In the genomic region with DNA sequence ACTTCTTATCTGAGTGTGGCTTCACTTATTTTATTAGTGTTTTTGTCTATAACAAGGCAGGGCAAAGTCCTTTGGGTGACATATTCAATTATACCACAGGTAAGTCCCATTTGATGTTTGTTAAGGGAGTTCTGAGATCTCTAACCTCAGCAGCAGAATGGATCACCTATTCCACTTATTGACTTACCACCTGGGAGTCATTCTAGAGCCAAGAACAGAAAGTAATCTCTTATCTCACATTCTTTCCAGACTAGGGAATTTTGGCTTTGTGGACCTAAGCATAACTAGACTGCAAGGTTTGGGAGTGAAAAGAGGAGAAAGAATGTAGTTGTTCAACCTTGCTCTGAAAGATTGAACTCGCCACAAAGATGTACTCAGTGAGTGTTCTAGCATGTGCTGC, we compare ENCODE assay signal across 34 cellular contexts. TPM values are rescaled to one million over a fixed set of nuclear protein-coding genes. Genes with fewer than 3 reads are reported as not detected.
"Had no signal": no experiment of that assay in that cellular context is flagged by ENCODE, and none has a peak within 500 bp of the region (broad histone marks: within the 10 kb centered on the region; RNA-seq: fewer than 3 reads in every experiment).

No MANE protein-coding gene starts in this region.

- H3K9me3 ChIP-seq: esophagus muscularis mucosa, gastrocnemius medialis had no signal

- ATAC-seq: activated CD4-positive, CD25-positive, alpha-beta regulatory T cell treated with anti-CD3 and anti-CD28 coated beads, Interleukin-2, amount 50 U/mL, for 24 hours; activated CD8-positive, alpha-beta T cell treated with anti-CD3 and anti-CD28 coated beads for 36 hours; activated T-cell treated with anti-CD3 and anti-CD28 coated beads, Interleukin-2, amount 50 U/mL, for 4 hours; activated T-helper 17 cell treated with anti-CD3 and anti-CD28 coated beads, Interleukin-2, amount 50 U/mL, for 72 hours; effector memory CD8-positive, alpha-beta T cell; foreskin keratinocyte; gastrocnemius medialis; T-helper 17 cell had no signal

- H3K9me3 Mint-ChIP-seq: activated B cell treated with CpG ODN at 0.5 μM for 24 hours; activated CD8-positive, alpha-beta T cell treated with anti-CD3 and anti-CD28 coated beads for 36 hours; activated T-cell treated with anti-CD3 and anti-CD28 coated beads, Interleukin-2, amount 50 U/mL, for 4 hours; activated T-helper 17 cell treated with anti-CD3 and anti-CD28 coated beads, Interleukin-2, amount 50 U/mL, for 72 hours; effector memory CD8-positive, alpha-beta T cell; T-helper 2 cell treated with Interferon-gamma antibody and Interleukin-4, amounts not matched to agents 5 μg/mL and 100 μg/mL, for 36 hours had no signal

- H3K27ac ChIP-seq: esophagus muscularis mucosa, foreskin keratinocyte, gastrocnemius medialis, WERI-Rb-1 had no signal

- H3K27ac Mint-ChIP-seq: activated B cell treated with CpG ODN at 0.5 μM for 24 hours; activated CD8-positive, alpha-beta T cell treated with anti-CD3 and anti-CD28 coated beads for 36 hours; activated naive CD8-positive, alpha-beta T cell; activated T-helper 17 cell treated with anti-CD3 and anti-CD28 coated beads, Interleukin-2, amount 50 U/mL, for 72 hours; effector memory CD8-positive, alpha-beta T cell; T-helper 17 cell; T-helper 2 cell treated with Interferon-gamma antibody and Interleukin-4, amounts not matched to agents 5 μg/mL and 100 μg/mL, for 36 hours had no signal

- DNase-seq: activated B cell treated with CpG ODN at 0.5 μM for 24 hours; activated CD4-positive, alpha-beta T cell treated with anti-CD3 and anti-CD28 coated beads for 48 hours; activated CD4-positive, alpha-beta T cell treated with anti-CD3 and anti-CD28 coated beads, Interleukin-2, amount 50 U/mL, for 1 hour; activated CD4-positive, alpha-beta T cell treated with anti-CD3 and anti-CD28 coated beads, Interleukin-2, amount 50 U/mL, for 48 hours; activated CD8-positive, alpha-beta memory T cell treated with anti-CD3 and anti-CD28 coated beads for 24 hours; activated CD8-positive, alpha-beta T cell treated with anti-CD3 and anti-CD28 coated beads for 36 hours; activated effector memory CD4-positive, alpha-beta T cell treated with Interleukin-2 at 50 U/mL for 16 hours; activated gamma-delta T cell treated with Interleukin-2 at 50 U/mL for 16 hours; activated naive CD4-positive, alpha-beta T cell treated with anti-CD3 and anti-CD28 coated beads, Interleukin-2, amount 50 U/mL, for 16 hours; activated naive CD4-positive, alpha-beta T cell treated with Interleukin-2 at 50 U/mL for 16 hours; activated T-cell treated with anti-CD3 and anti-CD28 coated beads, Interleukin-2, amount 50 U/mL, for 4 hours; amniotic stem cell; anterior cingulate cortex; caudate nucleus; cortex of kidney; dermis blood vessel endothelial cell; effector CD4-positive, alpha-beta T cell; effector memory CD8-positive, alpha-beta T cell; erythroblast; foreskin keratinocyte; gastrocnemius medialis; T-helper 1 cell; T-helper 17 cell; T1000; WERI-Rb-1 had no signal

- H3K36me3 Mint-ChIP-seq: activated naive CD8-positive, alpha-beta T cell had no signal

- H3K4me3 ChIP-seq: esophagus muscularis mucosa, gastrocnemius medialis had no signal

- H3K27me3 ChIP-seq: esophagus muscularis mucosa, gastrocnemius medialis had no signal

- H3K36me3 ChIP-seq: esophagus muscularis mucosa, gastrocnemius medialis, WERI-Rb-1 had no signal

- H3K4me3 Mint-ChIP-seq: activated B cell treated with CpG ODN at 0.5 μM for 24 hours; activated CD8-positive, alpha-beta T cell treated with anti-CD3 and anti-CD28 coated beads for 36 hours; activated naive CD8-positive, alpha-beta T cell; activated T-cell treated with anti-CD3 and anti-CD28 coated beads, Interleukin-2, amount 50 U/mL, for 4 hours; activated T-helper 17 cell treated with anti-CD3 and anti-CD28 coated beads, Interleukin-2, amount 50 U/mL, for 72 hours; effector memory CD8-positive, alpha-beta T cell; T-helper 17 cell; T-helper 2 cell treated with Interferon-gamma antibody and Interleukin-4, amounts not matched to agents 5 μg/mL and 100 μg/mL, for 36 hours had no signal

- H3K4me1 Mint-ChIP-seq: activated B cell treated with CpG ODN at 0.5 μM for 24 hours; activated T-helper 17 cell treated with anti-CD3 and anti-CD28 coated beads, Interleukin-2, amount 50 U/mL, for 72 hours; T-helper 17 cell had no signal

- FAIRE-seq: astrocyte, colon had no signal

- H3K4me1 ChIP-seq: foreskin keratinocyte, gastrocnemius medialis had no signal

RNA-seq across cellular contexts. Expression of a gene that starts 13.2 kb away (rescaled TPM):
- total RNA-seq: activated B cell treated with CpG ODN at 0.5 μM for 24 hours; activated T-cell treated with anti-CD3 and anti-CD28 coated beads, Interleukin-2, amount 50 U/mL, for 4 hours; chondrocyte; dermis blood vessel endothelial cell; esophagus muscularis mucosa; foreskin keratinocyte had no signal
- polyA plus RNA-seq: adipose tissue had no signal
